16 cellular contexts compared by ENCODE assay signal in genomic region chr15:51163843-51164242, GRCh38.
DNase-seq lines count a peak whose midpoint lies in the region; ATAC-seq and TF ChIP-seq lines count a peak whose summit lies in the region.
"Had no signal": no experiment of that assay in that cellular context is flagged by ENCODE, and none has a peak within 500 bp of the region (broad histone marks: within the 10 kb centered on the region; RNA-seq: fewer than 3 reads in every experiment).

No MANE protein-coding gene starts in this region.

- H3K27ac Mint-ChIP-seq in type B pancreatic cell: no peak overlapping the region
- H3K27ac Mint-ChIP-seq in activated CD4-positive, alpha-beta memory T cell treated with anti-CD3 and anti-CD28 coated beads, Interleukin-2, amount 10 ng/mL, durations not matched to agents 7 days and 5 days: no peak overlapping the region
- H3K27ac Mint-ChIP-seq: activated naive CD8-positive, alpha-beta T cell treated with anti-CD3 and anti-CD28 coated beads, Interleukin-2, amount 50 U/mL, for 24 hours; IgD-negative memory B cell; stimulated activated naive CD8-positive, alpha-beta T cell treated with anti-CD3 and anti-CD28 coated beads, Interleukin-15, amount 100 ng/mL, for 72 hours had no signal

- H3K36me3 Mint-ChIP-seq in type B pancreatic cell: no peaks in the 10 kb centered on the region
- H3K36me3 Mint-ChIP-seq in activated CD4-positive, alpha-beta memory T cell treated with anti-CD3 and anti-CD28 coated beads, Interleukin-2, amount 10 ng/mL, durations not matched to agents 7 days and 5 days (ENCODE audit: low read depth): no peaks in the 10 kb centered on the region
- H3K36me3 Mint-ChIP-seq: IgD-negative memory B cell had no signal

- no peaks in the 10 kb centered on the region for H3K27me3 ChIP-seq in brain microvascular endothelial cell (replicated peaks)
- H3K27me3 ChIP-seq in skeletal muscle tissue (ENCODE audit: control insufficient read depth in 3 of 3, insufficient read depth in 3 of 3, low read length in 3 of 3): no peaks in the 10 kb centered on the region

- CTCF ChIA-PET in activated CD4-positive, alpha-beta memory T cell treated with anti-CD3 and anti-CD28 coated beads, Interleukin-2, amount 10 ng/mL, durations not matched to agents 7 days and 5 days (lab: Charles Lee): interaction anchor here (0.9 to 3.7 kb wide), 21 partner anchors 10 to 334 kb away, joined by 3 to 54 read pairs (median 4); no protein-coding TSS in a partner anchor

- H3K27ac ChIP-seq in brain microvascular endothelial cell (no peak overlapping the region), skeletal muscle tissue (ENCODE audit: low read depth, low read length) (peak overlapping the region; percentile 71)
- H3K27ac ChIP-seq: C4-2B had no signal

- peak; percentile 68 for DNase-seq in LHCN-M2 (ENCODE audit: low read depth)
- no peak for DNase-seq in brain microvascular endothelial cell
- no peak for DNase-seq in type B pancreatic cell (ENCODE audit: extremely low spot score, unreplicated experiment)
- DNase-seq in activated CD4-positive, alpha-beta memory T cell treated with anti-CD3 and anti-CD28 coated beads, Interleukin-2, amount 10 ng/mL, durations not matched to agents 7 days and 5 days: no peak
- DNase-seq: activated CD4-positive, alpha-beta T cell treated with anti-CD3 and anti-CD28 coated beads, Interleukin-2, amount 50 U/mL, for 48 hours; activated naive CD8-positive, alpha-beta T cell treated with anti-CD3 and anti-CD28 coated beads, Interleukin-2, amount 50 U/mL, for 24 hours; activated T-cell treated with anti-CD3 and anti-CD28 coated beads, Interleukin-2, amount 50 U/mL, for 48 hours; left ventricle myocardium inferior; NCI-H510A; stimulated activated naive CD8-positive, alpha-beta T cell treated with anti-CD3 and anti-CD28 coated beads, Interleukin-15, amount 100 ng/mL, for 72 hours had no signal

- POLR2A ChIA-PET in activated CD4-positive, alpha-beta memory T cell treated with anti-CD3 and anti-CD28 coated beads, Interleukin-2, amount 10 ng/mL, durations not matched to agents 7 days and 5 days (lab: Charles Lee): no interaction called here

- no peaks in the 10 kb centered on the region for H3K9me3 Mint-ChIP-seq in type B pancreatic cell
- no peaks in the 10 kb centered on the region for H3K9me3 Mint-ChIP-seq in activated CD4-positive, alpha-beta memory T cell treated with anti-CD3 and anti-CD28 coated beads, Interleukin-2, amount 10 ng/mL, durations not matched to agents 7 days and 5 days
- H3K9me3 Mint-ChIP-seq: activated naive CD8-positive, alpha-beta T cell treated with anti-CD3 and anti-CD28 coated beads, Interleukin-2, amount 50 U/mL, for 24 hours; IgD-negative memory B cell; stimulated activated naive CD8-positive, alpha-beta T cell treated with anti-CD3 and anti-CD28 coated beads, Interleukin-15, amount 100 ng/mL, for 72 hours had no signal

- H3K4me1 Mint-ChIP-seq in type B pancreatic cell (ENCODE audit: unreplicated experiment): no peaks in the 10 kb centered on the region
- H3K4me1 Mint-ChIP-seq in activated CD4-positive, alpha-beta memory T cell treated with anti-CD3 and anti-CD28 coated beads, Interleukin-2, amount 10 ng/mL, durations not matched to agents 7 days and 5 days: peaks cover 2% of the 10 kb centered on the region

- peaks cover 30% of the 10 kb centered on the region for H3K27me3 Mint-ChIP-seq in type B pancreatic cell
- H3K27me3 Mint-ChIP-seq in activated CD4-positive, alpha-beta memory T cell treated with anti-CD3 and anti-CD28 coated beads, Interleukin-2, amount 10 ng/mL, durations not matched to agents 7 days and 5 days: peaks cover 28% of the 10 kb centered on the region

- peaks cover 8 to 11% (median 9%) of the 10 kb centered on the region in 3 donors for H3K4me1 ChIP-seq in skeletal muscle tissue (ENCODE audit: control insufficient read depth in 3 of 3, insufficient read depth in 3 of 3, low read length in 3 of 3)
- H3K4me1 ChIP-seq: HAP-1 had no signal

- H3K36me3 ChIP-seq in brain microvascular endothelial cell (replicated peaks) (no peaks in the 10 kb centered on the region), skeletal muscle tissue (ENCODE audit: control insufficient read depth in 3 of 3, insufficient read depth in 3 of 3, low read length in 3 of 3) (no peaks in the 10 kb centered on the region)
- H3K36me3 ChIP-seq: HAP-1, left ventricle myocardium inferior had no signal

- H3K9me3 ChIP-seq in skeletal muscle tissue (ENCODE audit: control insufficient read depth in 3 of 3, low read length in 3 of 3): no peaks in the 10 kb centered on the region
- H3K9me3 ChIP-seq: HAP-1, left ventricle myocardium inferior had no signal

- in situ Hi-C loops in brain microvascular endothelial cell (cut with HindIII; ENCODE audit: low pct_ligation_motif_present, low sequenced_read_pairs): no loop called here

- ATAC-seq in HG02678 (IDR thresholded peaks at IDR 0.05; ENCODE audit: unreplicated experiment): no peak

- H3K9ac ChIP-seq in skeletal muscle tissue (ENCODE audit: low read depth in 1 of 3, low read length in 3 of 3): peak overlapping the region in 2 of 3 donors; percentile 12 to 41

- TF ChIP-seq CTCF in GM12873 (IDR thresholded peaks at IDR 0.05; ENCODE audit: insufficient read depth, low read depth, low read length, missing control alignments): peak; percentile 35
- TF ChIP-seq CTCF in brain microvascular endothelial cell (IDR thresholded peaks at IDR 0.05; ENCODE audit: low read depth, low read length, missing control alignments): peak; percentile 24
- TF ChIP-seq CTCF in type B pancreatic cell (conservative IDR thresholded peaks at IDR 0.05): no peak

- H3K4me3 Mint-ChIP-seq in type B pancreatic cell: no peak overlapping the region
- H3K4me3 Mint-ChIP-seq in activated CD4-positive, alpha-beta memory T cell treated with anti-CD3 and anti-CD28 coated beads, Interleukin-2, amount 10 ng/mL, durations not matched to agents 7 days and 5 days: no peak overlapping the region
- H3K4me3 Mint-ChIP-seq: activated naive CD8-positive, alpha-beta T cell treated with anti-CD3 and anti-CD28 coated beads, Interleukin-2, amount 50 U/mL, for 24 hours; IgD-negative memory B cell; stimulated activated naive CD8-positive, alpha-beta T cell treated with anti-CD3 and anti-CD28 coated beads, Interleukin-15, amount 100 ng/mL, for 72 hours had no signal

- H3K4me3 ChIP-seq in brain microvascular endothelial cell (ENCODE audit: low read depth, low read length): no peak overlapping the region
- no peak overlapping the region for H3K4me3 ChIP-seq in skeletal muscle tissue (ENCODE audit: low read length in 3 of 3)
- H3K4me3 ChIP-seq: HAP-1 had no signal
